ENCODE assay signal across 8 cellular contexts in the genomic region with DNA sequence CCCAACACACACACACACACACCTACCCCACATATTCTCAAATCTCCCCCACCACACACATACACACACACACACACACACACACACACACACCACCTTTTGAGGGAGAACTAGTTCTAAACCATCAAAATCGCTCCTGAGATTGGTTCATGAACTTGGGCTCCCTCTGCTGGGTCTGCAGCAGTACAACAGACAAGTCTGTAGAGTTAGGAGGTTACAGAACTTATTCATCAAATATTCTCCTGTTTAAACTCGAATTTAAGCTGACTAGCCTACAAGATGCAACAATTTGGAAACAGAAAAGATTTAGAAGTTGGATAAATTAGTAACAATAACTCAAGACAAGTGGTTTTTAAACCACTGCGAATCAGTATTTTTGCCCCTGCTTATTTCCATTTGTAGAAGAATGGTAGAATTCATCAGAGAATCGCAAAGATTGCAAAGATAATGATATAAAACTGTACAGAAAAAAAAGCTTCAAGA.
A peak's percentile ranks its signal among the peaks of the same experiment; 100 is the strongest.
DNase-seq lines count a peak whose midpoint lies in the region; ATAC-seq and TF ChIP-seq lines count a peak whose summit lies in the region.

No MANE protein-coding gene starts in this region.

- BruUV-seq in Calu3 (replicated peaks; lab: Mats Ljungman, UMichigan): no TSS peak

- H2AFZ ChIP-seq in OCI-LY1 (ENCODE audit: low read length): no peak overlapping the region

- H3K27me3 Mint-ChIP-seq in Calu3 (ENCODE audit: unreplicated experiment): no peaks in the 10 kb centered on the region

- no peaks in the 10 kb centered on the region for H3K36me3 ChIP-seq in OCI-LY1 (ENCODE audit: insufficient read depth, low read length)

- ATAC-seq in GM19025 (IDR thresholded peaks at IDR 0.05; ENCODE audit: low read depth, unreplicated experiment) (peak; percentile 53), HG03378 (IDR thresholded peaks at IDR 0.05; ENCODE audit: unreplicated experiment) (peak; percentile 82)

- H3K4me2 ChIP-seq in OCI-LY1 (ENCODE audit: low read length): no peak overlapping the region

- intact Hi-C loops in Calu3 (cut with micrococcal nuclease; ENCODE audit: unreplicated experiment): loop anchor here (1.0 kb wide), 1 partner anchor 117 kb away; no protein-coding TSS in a partner anchor

- H3K79me2 ChIP-seq in OCI-LY1 (ENCODE audit: insufficient read depth, low read length): no peaks in the 10 kb centered on the region

- H3K9me3 Mint-ChIP-seq in Calu3 (ENCODE audit: low read depth, unreplicated experiment): no peaks in the 10 kb centered on the region

- no peak for TF ChIP-seq CTCF in Calu3 (IDR thresholded peaks at IDR 0.05; ENCODE audit: unreplicated experiment)
- TF ChIP-seq CTCF in OCI-LY1 (IDR thresholded peaks at IDR 0.05; ENCODE audit: low read length): peak; percentile 78

- H3K27ac ChIP-seq in OCI-LY1 (ENCODE audit: low read depth, low read length, poor library complexity, severe bottlenecking): no peak overlapping the region

- no peak overlapping the region for H3K4me3 Mint-ChIP-seq in Calu3 (ENCODE audit: low read depth, unreplicated experiment)

- no peaks in the 10 kb centered on the region for H3K27me3 ChIP-seq in OCI-LY1 (ENCODE audit: insufficient read depth, low read length)

- no peak overlapping the region for H3K4me3 ChIP-seq in OCI-LY1 (ENCODE audit: low read depth, low read length, poor library complexity, severe bottlenecking)

- peaks cover 35% of the 10 kb centered on the region for H3K4me1 Mint-ChIP-seq in Calu3 (ENCODE audit: low read depth, unreplicated experiment)

- H4K20me1 ChIP-seq in OCI-LY1 (ENCODE audit: insufficient read depth, low read length): no peaks in the 10 kb centered on the region

- H3F3A ChIP-seq in OCI-LY1 (ENCODE audit: insufficient read depth, low read length): no peaks in the 10 kb centered on the region

- CTCF ChIA-PET in Calu3 (lab: Charles Lee): interaction anchor here (0.7 kb wide), 5 partner anchors 14 to 460 kb away, joined by 3 to 6 read pairs (median 3); no protein-coding TSS in a partner anchor

- H3K36me3 Mint-ChIP-seq in Calu3 (ENCODE audit: insufficient read depth, unreplicated experiment): peaks cover 5% of the 10 kb centered on the region

- no peak overlapping the region for H3K27ac Mint-ChIP-seq in Calu3 (ENCODE audit: unreplicated experiment)

- no peaks in the 10 kb centered on the region for H3K9me3 ChIP-seq in OCI-LY1 (ENCODE audit: low read length)

- no peaks in the 10 kb centered on the region for H3K9me2 ChIP-seq in OCI-LY1 (ENCODE audit: low read depth, low read length)

- peak; percentile 68 for DNase-seq in Calu3
- peak; percentile 42 for DNase-seq in activated naive CD4-positive, alpha-beta T cell treated with anti-CD3 and anti-CD28 coated beads, Interleukin-2, amount 50 U/mL, for 16 hours
- peak; percentile 6 for DNase-seq in hepatic stellate cell (ENCODE audit: low spot score)
- peak; percentile 51 for DNase-seq in stimulated activated CD4-positive, alpha-beta T cell treated with anti-CD3 and anti-CD28 coated beads, Interleukin-15, amount 100 ng/mL, for 24 hours
- no peak for DNase-seq in NCI-H1436 treated with DMSO at 0.1 percent for 48 hours (lab: John Stamatoyannopoulos, UW)

- H3K9ac ChIP-seq in OCI-LY1 (ENCODE audit: low read length): no peak overlapping the region

- H3K4me1 ChIP-seq in OCI-LY1 (ENCODE audit: insufficient read depth, low read length, severe bottlenecking): no peaks in the 10 kb centered on the region
